11 cellular contexts compared by ENCODE assay signal in the genomic region with DNA sequence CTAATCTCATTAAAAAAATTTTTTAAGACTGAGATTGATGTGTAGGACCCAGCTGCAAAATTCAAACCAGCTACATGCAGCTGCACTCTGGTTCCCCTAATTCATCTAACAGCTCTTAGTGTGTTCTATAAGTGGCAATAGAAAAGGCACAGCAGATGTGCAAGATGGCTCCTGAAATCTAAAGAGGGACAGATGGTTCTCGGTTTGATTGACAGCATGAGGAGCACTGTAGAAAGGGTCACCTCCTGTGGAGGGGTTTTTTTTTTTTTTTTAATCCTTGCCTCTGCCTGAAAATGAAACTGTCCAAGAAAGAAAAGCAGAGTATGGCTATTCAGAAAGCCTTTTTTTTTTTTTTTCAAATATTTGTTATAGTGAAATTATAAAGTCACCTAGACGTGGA. TPM values are rescaled to one million over a fixed set of nuclear protein-coding genes. Genes with fewer than 3 reads are reported as not detected.
DNase-seq lines count a peak whose midpoint lies in the region; ATAC-seq and TF ChIP-seq lines count a peak whose summit lies in the region.
"Had no signal": no experiment of that assay in that cellular context is flagged by ENCODE, and none has a peak within 500 bp of the region (broad histone marks: within the 10 kb centered on the region; RNA-seq: fewer than 3 reads in every experiment).

No MANE protein-coding gene starts in this region.

- DNase-seq in NCI-H128 (lab: John Stamatoyannopoulos, UW; ENCODE audit: unreplicated experiment) (peak; percentile 3), myocyte (ENCODE audit: low read depth) (peak; percentile 13), iPS-NIHi11 (ENCODE audit: low spot score) (no peak), nephron progenitor cell (no peak), T-helper 17 cell (no peak)
- DNase-seq: activated CD8-positive, alpha-beta memory T cell treated with anti-CD3 and anti-CD28 coated beads for 24 hours; Peyer's patch; stimulated activated CD4-positive, alpha-beta T cell treated with anti-CD3 and anti-CD28 coated beads, Interleukin-4, amount 100 ng/mL, for 24 hours had no signal

- no peaks in the 10 kb centered on the region for H3K9me3 ChIP-seq in T-helper 17 cell (ENCODE audit: control insufficient read depth, low read length, poor library complexity, severe bottlenecking)
- H3K9me3 ChIP-seq: Peyer's patch had no signal

- peak; percentile 54 for ATAC-seq in GM19035 (IDR thresholded peaks at IDR 0.05; ENCODE audit: unreplicated experiment)
- peak; percentile 70 for ATAC-seq in HG02763 (IDR thresholded peaks at IDR 0.05; ENCODE audit: unreplicated experiment)
- no peak for ATAC-seq in GM18873 (IDR thresholded peaks at IDR 0.05; ENCODE audit: low FRiP score, unreplicated experiment)
- ATAC-seq in T-helper 17 cell: no peak

- H3K4me3 Mint-ChIP-seq in nephron progenitor cell (no peak overlapping the region), T-helper 17 cell (no peak overlapping the region)

- H3K9me3 Mint-ChIP-seq in nephron progenitor cell: no peaks in the 10 kb centered on the region

- no peak for TF ChIP-seq CTCF in nephron progenitor cell (IDR thresholded peaks at IDR 0.05)

- H3K27me3 Mint-ChIP-seq in nephron progenitor cell (ENCODE audit: low read depth, poor library complexity) (peaks cover 12% of the 10 kb centered on the region), T-helper 17 cell (peaks cover 29% of the 10 kb centered on the region)

- no peaks in the 10 kb centered on the region for H3K4me1 Mint-ChIP-seq in nephron progenitor cell
- peaks cover 4% of the 10 kb centered on the region for H3K4me1 Mint-ChIP-seq in T-helper 17 cell

- H3K27ac Mint-ChIP-seq in nephron progenitor cell (no peak overlapping the region), T-helper 17 cell (no peak overlapping the region)

- H3K36me3 Mint-ChIP-seq in nephron progenitor cell (ENCODE audit: low read depth) (no peaks in the 10 kb centered on the region), T-helper 17 cell (ENCODE audit: low read depth) (peaks cover 13% of the 10 kb centered on the region)

RNA-seq across cellular contexts. Expression of gene OCIAD1, which starts 16.9 kb away (rescaled TPM):
- total RNA-seq in myocyte (273 and 287 TPM in 2 replicates), T-helper 17 cell (10 to 100 TPM; 76.1 to 78.8 TPM)
- polyA plus RNA-seq in myocyte (2012): 153 TPM

RNA-seq across cellular contexts. Expression of gene FRYL, which starts 33.9 kb away (rescaled TPM):
- total RNA-seq in myocyte (30.8 and 42.4 TPM in 2 replicates), T-helper 17 cell (100 to 1,000 TPM; 104 to 120 TPM)
- polyA plus RNA-seq in myocyte (2012): 7.1 TPM

Comparison
In these comparisons a context has a peak if more than half of its experiments do, and no peak if none do; other contexts are left out.
1. ATAC-seq: peak in GM19035 (single experiment) and HG02763 (single experiment); none in GM18873 (single experiment) and T-helper 17 cell (single experiment).
2. DNase-seq: peak in NCI-H128 (single experiment) and myocyte (single experiment); none in iPS-NIHi11 (single experiment), nephron progenitor cell (single experiment) and T-helper 17 cell (0 of 3).